ENCODE assay signal across 34 cellular contexts in the genomic region with DNA sequence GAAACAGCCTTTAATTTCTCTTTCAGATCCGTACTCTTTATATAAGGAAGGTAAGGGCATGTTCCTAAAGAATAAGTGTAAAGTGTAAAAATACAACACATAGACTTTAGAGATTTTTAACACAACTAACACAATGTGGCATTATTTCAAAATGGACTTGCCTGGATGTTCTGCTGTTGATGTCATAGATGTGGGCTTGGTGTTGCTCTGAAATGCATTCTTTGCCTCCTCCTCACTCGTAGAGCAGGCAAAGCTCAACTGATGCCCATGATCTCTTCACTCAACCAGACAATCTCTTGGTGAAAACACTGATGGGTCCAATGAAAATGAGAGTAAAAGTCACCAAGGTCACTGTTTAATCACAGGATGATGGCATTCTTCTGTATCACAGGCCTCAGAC.
"Had no signal": no experiment of that assay in that cellular context is flagged by ENCODE, and none has a peak within 500 bp of the region (broad histone marks: within the 10 kb centered on the region; RNA-seq: fewer than 3 reads in every experiment).

No MANE protein-coding gene starts in this region.

- H3K4me3 ChIP-seq: MG63 had no signal

- H3K27me3 ChIP-seq: MG63 had no signal

- H3K9me3 ChIP-seq: MG63 had no signal

- H3K36me3 ChIP-seq: MG63 had no signal

- DNase-seq: Karpas-422, Kasumi-1, MG63, MM.1S, MV-4-11, NCI-H1048, NCI-H1092, NCI-H1092 treated with DMSO at 0.1 percent for 48 hours, NCI-H1105, NCI-H1105 treated with DMSO at 0.1 percent for 48 hours, NCI-H1417, NCI-H1417 treated with DMSO at 0.1 percent for 48 hours, NCI-H1436, NCI-H1436 treated with DMSO at 0.1 percent for 48 hours, NCI-H146, NCI-H1694, NCI-H1694 treated with DMSO at 0.1 percent for 48 hours, NCI-H187, NCI-H187 treated with DMSO at 0.1 percent for 48 hours, NCI-H1930, NCI-H2029, NCI-H2029 treated with DMSO at 0.1 percent for 48 hours, NCI-H2081, NCI-H2081 treated with DMSO at 0.1 percent for 48 hours, NCI-H2107, NCI-H2171, NCI-H2171 treated with DMSO at 0.1 percent for 48 hours, NCI-H2227 treated with DMSO at 0.1 percent for 48 hours, NCI-H226, NCI-H345, NCI-H446, NCI-H446 treated with DMSO at 0.1 percent for 48 hours, NCI-H510A, NCI-H510A treated with DMSO at 0.1 percent for 48 hours had no signal
